Comparison of ENCODE assay signal across 1 cellular context in the genomic region with DNA sequence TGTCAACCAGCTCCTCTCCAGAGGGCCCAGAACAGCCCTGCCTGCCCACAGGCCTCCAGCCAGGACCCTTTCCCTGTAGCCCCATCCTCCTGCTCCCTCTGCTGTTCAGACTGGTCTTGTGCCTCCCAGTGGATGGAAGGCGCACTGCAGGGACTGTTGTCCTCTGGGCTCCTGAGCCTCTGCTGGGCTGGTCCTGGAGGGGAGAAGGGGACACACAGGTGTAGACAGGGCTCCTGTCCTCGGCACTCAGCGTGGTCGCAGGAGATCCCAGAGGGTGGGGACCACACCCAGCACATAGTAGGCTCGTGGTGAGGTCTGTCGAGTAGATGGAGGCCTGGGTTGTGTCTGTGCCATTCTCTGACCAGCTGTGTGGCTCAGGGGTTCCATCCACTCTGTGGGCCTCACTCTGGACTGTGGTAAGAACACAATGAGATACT.
TF ChIP-seq lines count a peak whose summit lies in the region.

No MANE protein-coding gene starts in this region.

TF ChIP-seq in endothelial cell of umbilical vein, 7 proteins besides CTCF, POLR2A, EP300 and RAD21:
- TF ChIP-seq MYC (IDR thresholded peaks at IDR 0.05; ENCODE audit: low read depth, low read length) (no peak), FOS (IDR thresholded peaks at IDR 0.05; ENCODE audit: borderline replicate concordance, insufficient read depth, low read length) (no peak), JUN (IDR thresholded peaks at IDR 0.05; ENCODE audit: borderline replicate concordance, insufficient read depth, insufficient read length, low read depth) (no peak), GATA2 (IDR thresholded peaks at IDR 0.05; ENCODE audit: insufficient read depth, insufficient read length, low read depth, low read length) (no peak), POLR2AphosphoS5 (IDR thresholded peaks at IDR 0.05; ENCODE audit: insufficient read depth, low read depth, low read length) (no peak), EZH2 (IDR thresholded peaks at IDR 0.05; ENCODE audit: borderline replicate concordance, low read depth, low read length, severe bottlenecking) (no peak)
- TF ChIP-seq, protein P1, sequence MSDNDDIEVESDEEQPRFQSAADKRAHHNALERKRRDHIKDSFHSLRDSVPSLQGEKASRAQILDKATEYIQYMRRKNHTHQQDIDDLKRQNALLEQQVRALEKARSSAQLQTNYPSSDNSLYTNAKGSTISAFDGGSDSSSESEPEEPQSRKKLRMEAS (IDR thresholded peaks at IDR 0.05; ENCODE audit: insufficient read depth, insufficient read length): no peak
